Comparison of ENCODE assay signal across 1 cellular context in genomic region chr10:101135151-101136006, GRCh38.
TF ChIP-seq lines count a peak whose summit lies in the region.

No MANE protein-coding gene starts in this region.

TF ChIP-seq in HCT116, 20 proteins besides CTCF, POLR2A, EP300 and RAD21 (continued from another document):
- TF ChIP-seq REST (IDR thresholded peaks at IDR 0.05; ENCODE audit: low read depth) = no peak
- no peak for TF ChIP-seq ATF3 (IDR thresholded peaks at IDR 0.05)
- no peak for TF ChIP-seq ZFX (IDR thresholded peaks at IDR 0.05)
- TF ChIP-seq CBX3 (IDR thresholded peaks at IDR 0.05; ENCODE audit: low read depth) = no peak
- TF ChIP-seq EGR1 (IDR thresholded peaks at IDR 0.05; ENCODE audit: low read depth) = no peak
- TF ChIP-seq EZH2phosphoT487 (IDR thresholded peaks at IDR 0.05; ENCODE audit: borderline replicate concordance) = no peak
- no peak for TF ChIP-seq POLR2AphosphoS5 (IDR thresholded peaks at IDR 0.05; ENCODE audit: low read depth, low read length)
- TF ChIP-seq FOSL1 (IDR thresholded peaks at IDR 0.05; ENCODE audit: low read depth) = no peak
